ENCODE assay signal across 9 cellular contexts in genomic region chr13:52849727-52850395, GRCh38. TPM values are rescaled to one million over a fixed set of nuclear protein-coding genes. Genes with fewer than 3 reads are reported as not detected.
DNase-seq lines count a peak whose midpoint lies in the region; ATAC-seq lines count a peak whose summit lies in the region.
"Had no signal": no experiment of that assay in that cellular context is flagged by ENCODE, and none has a peak within 500 bp of the region (broad histone marks: within the 10 kb centered on the region; RNA-seq: fewer than 3 reads in every experiment).

No MANE protein-coding gene starts in this region.

- CTCF ChIA-PET in CD8-positive, alpha-beta memory T cell (lab: Charles Lee): no interaction called here
- CTCF ChIA-PET in activated CD4-positive, alpha-beta memory T cell treated with anti-CD3 and anti-CD28 coated beads, Interleukin-2, amount 10 ng/mL, durations not matched to agents 7 days and 5 days (lab: Charles Lee): interaction anchor here (2.0 kb wide), 1 partner anchor 11 kb away, joined by 4 read pairs; no protein-coding TSS in a partner anchor

- H3K4me1 Mint-ChIP-seq in CD8-positive, alpha-beta memory T cell: peaks cover 24 to 38% (median 34%) of the 10 kb centered on the region in 3 donors
- H3K4me1 Mint-ChIP-seq in activated CD4-positive, alpha-beta memory T cell treated with anti-CD3 and anti-CD28 coated beads, Interleukin-2, amount 10 ng/mL, durations not matched to agents 7 days and 5 days: peaks cover 29% of the 10 kb centered on the region
- peaks cover 10 to 33% (median 25%) of the 10 kb centered on the region in 4 donors for H3K4me1 Mint-ChIP-seq in naive thymus-derived CD8-positive, alpha-beta T cell

- H3K9me3 Mint-ChIP-seq in CD8-positive, alpha-beta memory T cell: peaks cover 0 to 23% (median 11%) of the 10 kb centered on the region in 5 donors
- no peaks in the 10 kb centered on the region for H3K9me3 Mint-ChIP-seq in activated CD4-positive, alpha-beta memory T cell treated with anti-CD3 and anti-CD28 coated beads, Interleukin-2, amount 10 ng/mL, durations not matched to agents 7 days and 5 days
- peaks cover 0 to 15% (median 7%) of the 10 kb centered on the region in 9 donors for H3K9me3 Mint-ChIP-seq in naive thymus-derived CD8-positive, alpha-beta T cell

- H3K4me3 Mint-ChIP-seq in CD8-positive, alpha-beta memory T cell: peak overlapping the region in 5 of 7 donors; percentile 8 to 77 (median 67)
- H3K4me3 Mint-ChIP-seq in activated CD4-positive, alpha-beta memory T cell treated with anti-CD3 and anti-CD28 coated beads, Interleukin-2, amount 10 ng/mL, durations not matched to agents 7 days and 5 days: peak overlapping the region; percentile 63
- peak overlapping the region in 9 of 10 donors; percentile 42 to 81 (median 76) for H3K4me3 Mint-ChIP-seq in naive thymus-derived CD8-positive, alpha-beta T cell

- H3K36me3 Mint-ChIP-seq in CD8-positive, alpha-beta memory T cell: peaks cover 0 to 2% (median 0%) of the 10 kb centered on the region in 3 donors
- peaks cover 12% of the 10 kb centered on the region for H3K36me3 Mint-ChIP-seq in activated CD4-positive, alpha-beta memory T cell treated with anti-CD3 and anti-CD28 coated beads, Interleukin-2, amount 10 ng/mL, durations not matched to agents 7 days and 5 days (ENCODE audit: low read depth)
- peaks cover 0 to 22% (median 13%) of the 10 kb centered on the region in 3 donors for H3K36me3 Mint-ChIP-seq in naive thymus-derived CD8-positive, alpha-beta T cell

- no peak for DNase-seq in CD8-positive, alpha-beta memory T cell
- DNase-seq in G401 (ENCODE audit: low spot score) (peak; percentile 66), NCI-H510A (lab: John Stamatoyannopoulos, UW) (no peak)
- DNase-seq in activated CD4-positive, alpha-beta memory T cell treated with anti-CD3 and anti-CD28 coated beads, Interleukin-2, amount 10 ng/mL, durations not matched to agents 7 days and 5 days: no peak
- no peak for DNase-seq in naive thymus-derived CD8-positive, alpha-beta T cell
- DNase-seq: activated CD4-positive, alpha-beta T cell treated with anti-CD3 and anti-CD28 coated beads for 4 hours; GF-D8 had no signal

- ATAC-seq in naive thymus-derived CD8-positive, alpha-beta T cell: no peak
- ATAC-seq in GM18517 (IDR thresholded peaks at IDR 0.05; ENCODE audit: unreplicated experiment) (no peak), HG03025 (IDR thresholded peaks at IDR 0.05; ENCODE audit: low FRiP score, unreplicated experiment) (no peak)

- H3K27me3 Mint-ChIP-seq in CD8-positive, alpha-beta memory T cell: peaks cover 54 to 67% of the 10 kb centered on the region in 2 donors
- H3K27me3 Mint-ChIP-seq in activated CD4-positive, alpha-beta memory T cell treated with anti-CD3 and anti-CD28 coated beads, Interleukin-2, amount 10 ng/mL, durations not matched to agents 7 days and 5 days: peaks cover 66% of the 10 kb centered on the region
- peaks cover 31 to 75% (median 60%) of the 10 kb centered on the region in 5 donors for H3K27me3 Mint-ChIP-seq in naive thymus-derived CD8-positive, alpha-beta T cell

- no peak overlapping the region for H3K4me3 ChIP-seq in CD8-positive, alpha-beta memory T cell (ENCODE audit: low read length)

- no peaks in the 10 kb centered on the region for H3K36me3 ChIP-seq in CD8-positive, alpha-beta memory T cell (ENCODE audit: insufficient read depth, low read length)

- H3K4me1 ChIP-seq in CD8-positive, alpha-beta memory T cell (ENCODE audit: insufficient read depth, low read length): peaks cover 17% of the 10 kb centered on the region

- peak overlapping the region in 1 of 8 donors; percentile 63 for H3K27ac Mint-ChIP-seq in CD8-positive, alpha-beta memory T cell
- no peak overlapping the region for H3K27ac Mint-ChIP-seq in activated CD4-positive, alpha-beta memory T cell treated with anti-CD3 and anti-CD28 coated beads, Interleukin-2, amount 10 ng/mL, durations not matched to agents 7 days and 5 days
- peak overlapping the region in 1 of 10 donors; percentile 71 for H3K27ac Mint-ChIP-seq in naive thymus-derived CD8-positive, alpha-beta T cell

- in situ Hi-C loops in G401 (cut with HindIII; ENCODE audit: low sequenced_read_pairs): no loop called here

- peaks cover 43% of the 10 kb centered on the region for H3K27me3 ChIP-seq in CD8-positive, alpha-beta memory T cell (ENCODE audit: insufficient read depth, low read length, poor library complexity, severe bottlenecking)

- POLR2A ChIA-PET in CD8-positive, alpha-beta memory T cell (lab: Charles Lee): no interaction called here
- POLR2A ChIA-PET in activated CD4-positive, alpha-beta memory T cell treated with anti-CD3 and anti-CD28 coated beads, Interleukin-2, amount 10 ng/mL, durations not matched to agents 7 days and 5 days (lab: Charles Lee): no interaction called here
- POLR2A ChIA-PET in naive thymus-derived CD8-positive, alpha-beta T cell (lab: Charles Lee): no interaction called here

- H3K27ac ChIP-seq in CD8-positive, alpha-beta memory T cell (ENCODE audit: low read depth, low read length): no peak overlapping the region

- no peaks in the 10 kb centered on the region for H3K9me3 ChIP-seq in CD8-positive, alpha-beta memory T cell (ENCODE audit: low read length)

RNA-seq across cellular contexts. Expression of gene PCDH8, which starts 1.4 kb away (rescaled TPM):
- not detected for total RNA-seq in CD8-positive, alpha-beta memory T cell
- polyA plus RNA-seq in CD8-positive, alpha-beta memory T cell: not detected
- not detected in 2 replicates for total RNA-seq in G401 (2014; rRNA removed; shearing (Covaris generic))
- not detected for total RNA-seq in activated CD4-positive, alpha-beta memory T cell treated with anti-CD3 and anti-CD28 coated beads, Interleukin-2, amount 10 ng/mL, durations not matched to agents 7 days and 5 days
- not detected for total RNA-seq in naive thymus-derived CD8-positive, alpha-beta T cell
- polyA plus RNA-seq in naive thymus-derived CD8-positive, alpha-beta T cell: not detected
